ENCODE assay signal across 27 cellular contexts in genomic region chr6:166289181-166290061, GRCh38. TPM values are rescaled to one million over a fixed set of nuclear protein-coding genes. Genes with fewer than 3 reads are reported as not detected.
DNase-seq lines count a peak whose midpoint lies in the region; ATAC-seq and TF ChIP-seq lines count a peak whose summit lies in the region.
"Had no signal": no experiment of that assay in that cellular context is flagged by ENCODE, and none has a peak within 500 bp of the region (broad histone marks: within the 10 kb centered on the region; RNA-seq: fewer than 3 reads in every experiment).

No MANE protein-coding gene starts in this region.

- POLR2A ChIA-PET in WTC11 (lab: Charles Lee): no interaction called here

- TF ChIP-seq POLR2A in lower leg skin (IDR thresholded peaks at IDR 0.05): no peak

- no peak overlapping the region for H3K4me3 ChIP-seq in lower leg skin (ENCODE audit: low read depth, poor library complexity, severe bottlenecking)
- H3K4me3 ChIP-seq: SK-N-MC had no signal

- ATAC-seq in central memory CD8-positive, alpha-beta T cell (replicated peaks; ENCODE audit: extremely low read depth, poor library complexity, severe bottlenecking): peak; percentile 14
- peak; percentile 84 for ATAC-seq in stimulated activated effector memory CD8-positive, alpha-beta T cell treated with anti-CD3 and anti-CD28 coated beads, Interleukin-12 subunit alpha, Interleukin-12 subunit beta, amount 100 ng/mL, for 72 hours
- no peak for ATAC-seq in WTC11
- ATAC-seq: left lobe of liver had no signal

- no peaks in the 10 kb centered on the region for H3K9me3 Mint-ChIP-seq in central memory CD8-positive, alpha-beta T cell
- no peaks in the 10 kb centered on the region for H3K9me3 Mint-ChIP-seq in stimulated activated effector memory CD8-positive, alpha-beta T cell treated with anti-CD3 and anti-CD28 coated beads, Interleukin-12 subunit alpha, Interleukin-12 subunit beta, amount 100 ng/mL, for 72 hours
- peaks cover 9% of the 10 kb centered on the region for H3K9me3 Mint-ChIP-seq in WTC11
- H3K9me3 Mint-ChIP-seq: activated T-helper 2 cell treated with anti-CD3 and anti-CD28 coated beads, Interferon-gamma antibody, Interleukin-2, Interleukin-4, amounts not matched to agents 10 μg/mL and 5 μg/mL and 100 μg/mL, durations not matched to agents 14 hours and 24 hours and 36 hours; brain; natural killer cell; T-helper 1 cell treated with Interleukin-12 subunit alpha and Interleukin-12 subunit beta and Interleukin-4 antibody, amounts not matched to agents 30 μg/mL and 1 μg/mL, for 36 hours had no signal

- in situ Hi-C loops in KBM-7 (cut with MboI; ENCODE audit: low pct_unique_long_range_greater_than_20kb, low sequenced_read_pairs): no loop called here

- CTCF ChIA-PET in WTC11 (lab: Charles Lee): no interaction called here

- TF ChIP-seq CTCF in lower leg skin (IDR thresholded peaks at IDR 0.05) (no peak), WTC11 (IDR thresholded peaks at IDR 0.05) (no peak)

- H3K27ac Mint-ChIP-seq in central memory CD8-positive, alpha-beta T cell (ENCODE audit: low read depth): no peak overlapping the region
- H3K27ac Mint-ChIP-seq in stimulated activated effector memory CD8-positive, alpha-beta T cell treated with anti-CD3 and anti-CD28 coated beads, Interleukin-12 subunit alpha, Interleukin-12 subunit beta, amount 100 ng/mL, for 72 hours: no peak overlapping the region
- H3K27ac Mint-ChIP-seq in WTC11: no peak overlapping the region
- H3K27ac Mint-ChIP-seq: activated T-helper 2 cell treated with anti-CD3 and anti-CD28 coated beads, Interferon-gamma antibody, Interleukin-2, Interleukin-4, amounts not matched to agents 10 μg/mL and 5 μg/mL and 100 μg/mL, durations not matched to agents 14 hours and 24 hours and 36 hours; B cell; brain; immature natural killer cell; mesothelial cell of epicardium; natural killer cell; T-helper 1 cell treated with Interleukin-12 subunit alpha and Interleukin-12 subunit beta and Interleukin-4 antibody, amounts not matched to agents 30 μg/mL and 1 μg/mL, for 36 hours; type B pancreatic cell had no signal

- no peaks in the 10 kb centered on the region for H3K4me1 Mint-ChIP-seq in central memory CD8-positive, alpha-beta T cell
- no peaks in the 10 kb centered on the region for H3K4me1 Mint-ChIP-seq in stimulated activated effector memory CD8-positive, alpha-beta T cell treated with anti-CD3 and anti-CD28 coated beads, Interleukin-12 subunit alpha, Interleukin-12 subunit beta, amount 100 ng/mL, for 72 hours
- peaks cover 5% of the 10 kb centered on the region; the same call in 1 of the 2 replicates for H3K4me1 Mint-ChIP-seq in WTC11
- H3K4me1 Mint-ChIP-seq: immature natural killer cell, mesothelial cell of epicardium, natural killer cell had no signal

- intact Hi-C loops in lower leg skin (cut with DNase I; ENCODE audit: low total_unique reads): no loop called here

- no peaks in the 10 kb centered on the region for H3K36me3 Mint-ChIP-seq in central memory CD8-positive, alpha-beta T cell (ENCODE audit: insufficient read depth)
- no peaks in the 10 kb centered on the region for H3K36me3 Mint-ChIP-seq in stimulated activated effector memory CD8-positive, alpha-beta T cell treated with anti-CD3 and anti-CD28 coated beads, Interleukin-12 subunit alpha, Interleukin-12 subunit beta, amount 100 ng/mL, for 72 hours
- H3K36me3 Mint-ChIP-seq in WTC11: no peaks in the 10 kb centered on the region
- H3K36me3 Mint-ChIP-seq: brain, immature natural killer cell, mesothelial cell of epicardium, natural killer cell, type B pancreatic cell had no signal

- peaks cover 39% of the 10 kb centered on the region for H3K27me3 Mint-ChIP-seq in central memory CD8-positive, alpha-beta T cell
- peaks cover 7% of the 10 kb centered on the region for H3K27me3 Mint-ChIP-seq in WTC11 (ENCODE audit: low read depth)
- H3K27me3 Mint-ChIP-seq: brain had no signal

- peak; percentile 42 for DNase-seq in activated CD8-positive, alpha-beta memory T cell treated with anti-CD3 and anti-CD28 coated beads for 24 hours
- DNase-seq in activated CD8-positive, alpha-beta memory T cell treated with anti-CD3 and anti-CD28 coated beads, Interleukin-2, amount 50 U/mL, for 48 hours: no peak
- DNase-seq in KBM-7: peak; percentile 29
- no peak for DNase-seq in central memory CD8-positive, alpha-beta T cell (ENCODE audit: low spot score in 2 of 2)
- DNase-seq in stimulated activated effector memory CD8-positive, alpha-beta T cell treated with anti-CD3 and anti-CD28 coated beads, Interleukin-12 subunit alpha, Interleukin-12 subunit beta, amount 100 ng/mL, for 72 hours (ENCODE audit: low spot score in 2 of 2): no peak
- DNase-seq in lower leg skin (ENCODE audit: low spot score in 2 of 2): no peak
- DNase-seq in Kasumi-1 (lab: John Stamatoyannopoulos, UW): no peak
- DNase-seq in WTC11 (ENCODE audit: low spot score): no peak
- DNase-seq: activated CD4-positive, CD25-positive, alpha-beta regulatory T cell treated with anti-CD3 and anti-CD28 coated beads, Interleukin-2, amount 50 U/mL, for 72 hours; hypothalamus; immature natural killer cell; natural killer cell; NCI-H1417; NCI-H2029 treated with DMSO at 0.1 percent for 48 hours; NCI-H2227 treated with DMSO at 0.1 percent for 48 hours; NCI-H748 treated with DMSO at 0.1 percent for 48 hours had no signal

- H3K4me3 Mint-ChIP-seq in central memory CD8-positive, alpha-beta T cell: no peak overlapping the region
- no peak overlapping the region for H3K4me3 Mint-ChIP-seq in stimulated activated effector memory CD8-positive, alpha-beta T cell treated with anti-CD3 and anti-CD28 coated beads, Interleukin-12 subunit alpha, Interleukin-12 subunit beta, amount 100 ng/mL, for 72 hours
- no peak overlapping the region for H3K4me3 Mint-ChIP-seq in WTC11
- H3K4me3 Mint-ChIP-seq: B cell; brain; immature natural killer cell; mesothelial cell of epicardium; natural killer cell; T-helper 1 cell treated with Interleukin-12 subunit alpha and Interleukin-12 subunit beta and Interleukin-4 antibody, amounts not matched to agents 30 μg/mL and 1 μg/mL, for 36 hours; type B pancreatic cell had no signal

- 85 to 91% methylated on average over 14 of the region's 14 CpGs for WGBS in lower leg skin, 2 donors

TF ChIP-seq in WTC11, 78 proteins besides CTCF, POLR2A, EP300 and RAD21:
- no peak for TF ChIP-seq JAZF1 (CRISPR knock-in tag; IDR thresholded peaks at IDR 0.05)
- TF ChIP-seq JUN (CRISPR knock-in tag; IDR thresholded peaks at IDR 0.05): no peak
- no peak for TF ChIP-seq ZNF416 (CRISPR knock-in tag; IDR thresholded peaks at IDR 0.05)
- TF ChIP-seq ZBTB21 (CRISPR knock-in tag; IDR thresholded peaks at IDR 0.05; ENCODE audit: borderline replicate concordance): no peak
- TF ChIP-seq NFE2L1 (CRISPR knock-in tag; IDR thresholded peaks at IDR 0.05): no peak
- no peak for TF ChIP-seq OVOL2 (CRISPR knock-in tag; IDR thresholded peaks at IDR 0.05; ENCODE audit: borderline replicate concordance)
- TF ChIP-seq ZNF423 (CRISPR knock-in tag; IDR thresholded peaks at IDR 0.05): no peak
- TF ChIP-seq USF1 (CRISPR knock-in tag; IDR thresholded peaks at IDR 0.05): no peak
- TF ChIP-seq GABPB1 (CRISPR knock-in tag; IDR thresholded peaks at IDR 0.05): no peak

RNA-seq across cellular contexts. Expression of gene PRR18, which starts 18.8 kb away (rescaled TPM):
- total RNA-seq in lower leg skin (not detected), WTC11 (2021) (0.16 to 0.52 TPM (median 0.39 TPM) in 3 replicates)
- total RNA-seq: B cell, endothelial cell of umbilical vein, fibroblast of lung, natural killer cell, osteoblast had no signal

RNA-seq across cellular contexts. Expression of gene SFT2D1, which starts 52.9 kb away (rescaled TPM):
- total RNA-seq in lower leg skin: 10 to 100 TPM; 23.6 to 42.9 (median 31.9) TPM
- 48.0 to 53.1 TPM (median 49.4 TPM) in 3 replicates for total RNA-seq in WTC11 (2021)

Comparison
In these comparisons a context has a peak if more than half of its experiments do, and no peak if none do; other contexts are left out.
1. DNase-seq: peak in activated CD8-positive, alpha-beta memory T cell treated with anti-CD3 and anti-CD28 coated beads for 24 hours (single experiment) and KBM-7 (single experiment); none in activated CD8-positive, alpha-beta memory T cell treated with anti-CD3 and anti-CD28 coated beads, Interleukin-2, amount 50 U/mL, for 48 hours (single experiment), central memory CD8-positive, alpha-beta T cell (0 of 2), stimulated activated effector memory CD8-positive, alpha-beta T cell treated with anti-CD3 and anti-CD28 coated beads, Interleukin-12 subunit alpha, Interleukin-12 subunit beta, amount 100 ng/mL, for 72 hours (0 of 2), lower leg skin (0 of 2), Kasumi-1 (0 of 2) and WTC11 (single experiment).